8 cellular contexts compared by ENCODE assay signal in genomic region chr15:43184407-43185160, GRCh38. TPM values are rescaled to one million over a fixed set of nuclear protein-coding genes. Genes with fewer than 3 reads are reported as not detected.
DNase-seq lines count a peak whose midpoint lies in the region; ATAC-seq and TF ChIP-seq lines count a peak whose summit lies in the region.

No MANE protein-coding gene starts in this region.

- H3K9me3 ChIP-seq in GM23248 (ENCODE audit: low read depth) (no peaks in the 10 kb centered on the region), T-helper 17 cell (ENCODE audit: control insufficient read depth, low read length, poor library complexity, severe bottlenecking) (no peaks in the 10 kb centered on the region), gastroesophageal sphincter (no peaks in the 10 kb centered on the region)

- peaks cover 5% of the 10 kb centered on the region for H3K36me3 Mint-ChIP-seq in T-helper 17 cell (ENCODE audit: low read depth)

- H3K27me3 ChIP-seq in GM23248 (replicated peaks; ENCODE audit: insufficient read depth) (no peaks in the 10 kb centered on the region), gastroesophageal sphincter (no peaks in the 10 kb centered on the region)

- H3K79me2 ChIP-seq in GM23248 (ENCODE audit: insufficient read depth) = peaks cover 26% of the 10 kb centered on the region

- H3K4me3 ChIP-seq in GM23248 (peak overlapping the region; percentile 86), gastroesophageal sphincter (peak overlapping the region in 1 of 2 donors; percentile 90), skeletal muscle cell (ENCODE audit: low read depth, low read length) (peak overlapping the region; percentile 68)

- DNase-seq in GM23248 (no peak), T-helper 17 cell (no peak), skeletal muscle cell (ENCODE audit: low read depth) (no peak), DMS153 (lab: John Stamatoyannopoulos, UW) (no peak)

- peak overlapping the region; percentile 47 for H3K4me2 ChIP-seq in GM23248 (ENCODE audit: unreplicated experiment)

- in situ Hi-C loops in GM23248 (cut with MboI) = no loop called here

- peak overlapping the region; percentile 92 for H3K4me3 Mint-ChIP-seq in T-helper 17 cell

- peak overlapping the region; percentile 76 for H2AFZ ChIP-seq in GM23248

- H3K27me3 Mint-ChIP-seq in T-helper 17 cell = no peaks in the 10 kb centered on the region

- H4K20me1 ChIP-seq in GM23248 (ENCODE audit: insufficient read depth) = no peaks in the 10 kb centered on the region

- WGBS in GM23248 (ENCODE audit: low coverage in 1 of 2, low lambda C conversion rate in 2 of 2, missing lambda C conversion rate in 2 of 2), 2 experiments = 62% methylated on average over 10 of the region's 10 CpGs
- WGBS in gastroesophageal sphincter (ENCODE audit: low coverage in 1 of 2), 2 donors = 56 to 81% methylated on average over 4 to 8 of the region's 10 CpGs

- H3K36me3 ChIP-seq in GM23248 (ENCODE audit: low read depth) (peaks cover 6% of the 10 kb centered on the region), gastroesophageal sphincter (peaks cover 0 to 30% of the 10 kb centered on the region in 2 donors)

- no peak for TF ChIP-seq EP300 in gastroesophageal sphincter (IDR thresholded peaks at IDR 0.05)

- TF ChIP-seq CTCF in gastroesophageal sphincter (IDR thresholded peaks at IDR 0.05) = no peak

- no peak for TF ChIP-seq POLR2A in gastroesophageal sphincter (IDR thresholded peaks at IDR 0.05)

- H3F3A ChIP-seq in GM23248 (ENCODE audit: insufficient read depth) = peaks cover 25% of the 10 kb centered on the region

- H3K27ac Mint-ChIP-seq in T-helper 17 cell = peak overlapping the region; percentile 96

- peaks cover 34% of the 10 kb centered on the region for H3K4me1 Mint-ChIP-seq in T-helper 17 cell

- H3K4me1 ChIP-seq in GM23248 (ENCODE audit: insufficient read depth) = peaks cover 6% of the 10 kb centered on the region; the same call in 1 of the 2 replicates
- H3K4me1 ChIP-seq in gastroesophageal sphincter = peaks cover 0 to 59% (median 12%) of the 10 kb centered on the region in 3 donors

- H3K27ac ChIP-seq in GM23248 (peak overlapping the region; percentile 57; the same call in 1 of the 2 replicates), gastroesophageal sphincter (peak overlapping the region in 3 of 4 donors; percentile 92 to 94 (median 94))

- ATAC-seq in T-helper 17 cell (no peak), gastroesophageal sphincter (peak; percentile 2), GM21619 (IDR thresholded peaks at IDR 0.05; ENCODE audit: unreplicated experiment) (no peak), HG03139 (IDR thresholded peaks at IDR 0.05; ENCODE audit: unreplicated experiment) (no peak), HG02623 (IDR thresholded peaks at IDR 0.05; ENCODE audit: unreplicated experiment) (no peak)

- H3K9me2 ChIP-seq in GM23248 (ENCODE audit: insufficient read depth) = no peaks in the 10 kb centered on the region

- H3K9ac ChIP-seq in GM23248 = peak overlapping the region; percentile 92

RNA-seq across cellular contexts. Expression of gene CCNDBP1, which starts 0.6 kb away (rescaled TPM):
- total RNA-seq in GM23248 (2014; rRNA removed; shearing (Covaris generic)) = 87.9 and 92.3 TPM in 2 replicates
- polyA plus RNA-seq in GM23248 (2016; fragmentation: Nextera tagmentation; extraction: Ambion mirVana) = 100 and 104 TPM in 2 replicates
- total RNA-seq in T-helper 17 cell = 10 to 100 TPM; 73.5 to 93.6 TPM
- 10 to 100 TPM; 43.0 to 70.9 (median 54.1) TPM for total RNA-seq in gastroesophageal sphincter

RNA-seq across cellular contexts. Expression of gene EPB42, which starts 36.2 kb away (rescaled TPM):
- total RNA-seq in GM23248 (2014; rRNA removed; shearing (Covaris generic)) = not detected in 2 replicates
- polyA plus RNA-seq in GM23248 (2016; fragmentation: Nextera tagmentation; extraction: Ambion mirVana) = not detected in 2 replicates
- not detected for total RNA-seq in T-helper 17 cell
- total RNA-seq in gastroesophageal sphincter = under 1 TPM in 2 of 4 donors, not detected in 2; 0.12 to 0.40 TPM

RNA-seq across cellular contexts. Expression of gene TMEM62, which starts 51.2 kb away (rescaled TPM):
- 5.9 and 11.2 TPM in 2 replicates for total RNA-seq in GM23248 (2014; rRNA removed; shearing (Covaris generic))
- 6.5 and 8.2 TPM in 2 replicates for polyA plus RNA-seq in GM23248 (2016; fragmentation: Nextera tagmentation; extraction: Ambion mirVana)
- total RNA-seq in T-helper 17 cell = 10 to 100 TPM; 22.9 to 26.7 TPM
- total RNA-seq in gastroesophageal sphincter = 10 to 100 TPM; 11.5 to 25.2 (median 22.9) TPM
